In genomic region chr13:93690139-93690538, GRCh38 we compare ENCODE assay signal across 18 cellular contexts.
DNase-seq lines count a peak whose midpoint lies in the region; ATAC-seq and TF ChIP-seq lines count a peak whose summit lies in the region.
"Had no signal": no experiment of that assay in that cellular context is flagged by ENCODE, and none has a peak within 500 bp of the region (broad histone marks: within the 10 kb centered on the region; RNA-seq: fewer than 3 reads in every experiment).

No MANE protein-coding gene starts in this region.

- H3K4me3 ChIP-seq in astrocyte of the cerebellum (ENCODE audit: low read depth, low read length), result no peak overlapping the region
- H3K4me3 ChIP-seq: psoas muscle, stomach had no signal

- no peak for TF ChIP-seq CTCF in astrocyte of the cerebellum (IDR thresholded peaks at IDR 0.05; ENCODE audit: low read depth, low read length, missing control alignments)

- DNase-seq in EL (peak; percentile 29), Kasumi-1 (lab: John Stamatoyannopoulos, UW) (peak; percentile 32 to 40), astrocyte of the cerebellum (ENCODE audit: low read depth) (peak; percentile 19), kidney glomerular epithelial cell (lab: John Stamatoyannopoulos, UW) (peak; percentile 7), NCI-H774 (lab: John Stamatoyannopoulos, UW) (no peak), DMS79 treated with DMSO at 0.1 percent for 48 hours (lab: John Stamatoyannopoulos, UW) (no peak), NCI-H82 treated with DMSO at 0.1 percent for 48 hours (lab: John Stamatoyannopoulos, UW; ENCODE audit: unreplicated experiment) (no peak)
- DNase-seq: activated CD4-positive, alpha-beta T cell treated with anti-CD3 and anti-CD28 coated beads, Interleukin-2, amount 50 U/mL, for 4 hours; CD4-positive, alpha-beta T cell; hypothalamus; midbrain; MV-4-11; NCI-H524; psoas muscle; stimulated activated CD4-positive, alpha-beta T cell treated with anti-CD3 and anti-CD28 coated beads, Interleukin-4, amount 100 ng/mL, for 24 hours; stomach had no signal

- no peak for ATAC-seq in GM21717 (IDR thresholded peaks at IDR 0.05; ENCODE audit: unreplicated experiment)
- ATAC-seq: activated naive CD4-positive, alpha-beta T cell treated with anti-CD3 and anti-CD28 coated beads, Interleukin-2, amount 50 U/mL, for 72 hours; psoas muscle had no signal

- in situ Hi-C loops in astrocyte of the cerebellum (cut with HindIII; ENCODE audit: low sequenced_read_pairs), result no loop called here

Comparison
In these comparisons a context has a peak if more than half of its experiments do, and no peak if none do; other contexts are left out.
1. DNase-seq: peak in EL (single experiment), Kasumi-1 (2 of 2), astrocyte of the cerebellum (single experiment) and kidney glomerular epithelial cell (single experiment); none in NCI-H774 (single experiment), DMS79 treated with DMSO at 0.1 percent for 48 hours (single experiment) and NCI-H82 treated with DMSO at 0.1 percent for 48 hours (single experiment).